9 cellular contexts compared by ENCODE assay signal in the genomic region with DNA sequence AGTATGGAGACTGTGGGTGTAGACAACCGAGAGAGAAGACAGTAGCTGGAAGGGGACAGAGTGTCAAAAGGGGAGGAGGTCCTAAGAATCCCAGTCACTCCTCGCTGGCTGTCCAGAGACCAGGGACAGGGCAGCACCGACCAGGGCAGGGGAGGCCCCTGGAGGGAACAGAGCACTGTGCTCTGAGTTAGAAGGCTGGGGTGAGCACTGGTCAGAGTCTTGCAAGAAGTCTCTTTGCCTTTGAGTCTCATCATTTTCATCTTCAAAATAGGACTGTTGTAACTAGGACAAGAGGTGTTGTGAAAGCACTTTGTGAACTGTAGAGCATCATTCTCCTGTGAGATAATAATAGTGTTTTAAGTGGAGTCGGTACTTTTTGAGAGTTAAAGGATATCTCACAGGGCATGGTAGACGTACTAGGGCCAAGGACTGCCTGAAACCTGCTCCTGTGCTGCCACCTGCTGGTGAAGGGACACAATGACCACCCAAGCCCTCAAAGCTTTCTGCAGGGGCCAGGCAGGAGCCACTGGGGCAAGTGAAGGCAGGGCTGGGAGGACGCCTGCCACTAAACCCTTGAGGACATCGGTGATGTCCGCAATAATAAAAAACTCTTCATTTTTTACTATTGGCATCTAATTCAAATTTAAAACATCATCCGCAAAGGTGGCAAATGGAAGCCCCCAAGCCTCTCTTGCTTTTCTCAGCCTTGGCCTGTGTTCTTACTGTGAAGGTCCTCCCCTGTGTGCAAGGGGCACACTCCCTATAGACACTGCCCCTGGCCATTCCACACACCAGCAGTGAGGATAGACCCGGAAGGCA. TPM values are rescaled to one million over a fixed set of nuclear protein-coding genes. Genes with fewer than 3 reads are reported as not detected.
DNase-seq lines count a peak whose midpoint lies in the region; ATAC-seq, FAIRE-seq and TF ChIP-seq lines count a peak whose summit lies in the region.
"Had no signal": no experiment of that assay in that cellular context is flagged by ENCODE, and none has a peak within 500 bp of the region (broad histone marks: within the 10 kb centered on the region; RNA-seq: fewer than 3 reads in every experiment).

No MANE protein-coding gene starts in this region.

- DNase-seq in NK-92 treated with Interleukin-12 subunit alpha and Interleukin-12 subunit beta, amount 100 ng/mL, for 24 hours (lab: John Stamatoyannopoulos, UW): peak; percentile 58
- DNase-seq in NK-92 (lab: John Stamatoyannopoulos, UW; ENCODE audit: unreplicated experiment): no peak
- DNase-seq in NCI-H2107 (lab: John Stamatoyannopoulos, UW): peak; percentile 7
- DNase-seq in body of pancreas: peak; percentile 84 to 85 (median 84)
- DNase-seq in iPS-NIHi11 (ENCODE audit: low spot score): peak; percentile 91
- DNase-seq in stimulated activated CD4-positive, alpha-beta T cell treated with anti-CD3 and anti-CD28 coated beads, Interleukin-12 subunit alpha, Interleukin-12 subunit beta, amount 100 ng/mL, for 4 hours: peak; percentile 71

- no peaks in the 10 kb centered on the region for H3K9me3 ChIP-seq in body of pancreas
- H3K9me3 ChIP-seq: BLaER1 treated with 17β-estradiol and CSF1 and Interleukin-3, amounts not matched to agents 10 nM and 100 nM had no signal

- TF ChIP-seq CTCF in body of pancreas (IDR thresholded peaks at IDR 0.05): peak; percentile 76 to 92 (median 87)

- H3K36me3 ChIP-seq in body of pancreas (replicated peaks in 1 of 2; ENCODE audit: insufficient read depth in 1 of 2, low read depth in 2 of 2): no peaks in the 10 kb centered on the region
- H3K36me3 ChIP-seq: BLaER1 treated with 17β-estradiol and CSF1 and Interleukin-3, amounts not matched to agents 10 nM and 100 nM had no signal

- 25 to 27% methylated on average over 10 of the region's 10 CpGs for WGBS in body of pancreas, 2 donors

- peak; percentile 56 for FAIRE-seq in TTC549 (lab: Jason Lieb, UNC)

- no peaks in the 10 kb centered on the region for H3K27me3 ChIP-seq in body of pancreas
- H3K27me3 ChIP-seq: BLaER1 treated with 17β-estradiol and CSF1 and Interleukin-3, amounts not matched to agents 10 nM and 100 nM had no signal

- TF ChIP-seq POLR2A in body of pancreas (IDR thresholded peaks at IDR 0.05): no peak

- intact Hi-C loops in body of pancreas (cut with DNase I): loop anchor here (5.0 kb wide), 1 partner anchor 86 kb away; no protein-coding TSS in a partner anchor

- no peak overlapping the region for H3K27ac ChIP-seq in body of pancreas
- H3K27ac ChIP-seq: BLaER1 treated with 17β-estradiol and CSF1 and Interleukin-3, amounts not matched to agents 10 nM and 100 nM had no signal

- no peaks in the 10 kb centered on the region for H3K4me1 ChIP-seq in body of pancreas

- H3K4me3 ChIP-seq in body of pancreas: no peak overlapping the region
- H3K4me3 ChIP-seq: BLaER1 treated with 17β-estradiol and CSF1 and Interleukin-3, amounts not matched to agents 10 nM and 100 nM had no signal

- ATAC-seq in HG02973 (IDR thresholded peaks at IDR 0.05; ENCODE audit: unreplicated experiment) (peak; percentile 86), body of pancreas (peak; percentile 85)

RNA-seq across cellular contexts. Expression of gene SLC6A7, which starts 28.2 kb away (rescaled TPM):
- not detected for total RNA-seq in body of pancreas

RNA-seq across cellular contexts. Expression of gene CDX1, which starts 51.5 kb away (rescaled TPM):
- total RNA-seq in body of pancreas: not detected
